Comparison of ENCODE assay signal across 1 cellular context in genomic region chr5:124735169-124735858, GRCh38.
TF ChIP-seq lines count a peak whose summit lies in the region.

No MANE protein-coding gene starts in this region.

TF ChIP-seq in GM23338, 12 proteins besides CTCF, POLR2A, EP300 and RAD21 (continued from another document):
- TF ChIP-seq REST (IDR thresholded peaks at IDR 0.05; ENCODE audit: unreplicated experiment) (no peak), EZH2 (IDR thresholded peaks at IDR 0.05; ENCODE audit: low read depth, unreplicated experiment) (no peak), ZNF331 (CRISPR knock-in tag; IDR thresholded peaks at IDR 0.05; ENCODE audit: low read depth) (no peak)
